Comparison of ENCODE assay signal across 20 cellular contexts in genomic region chr7:158476303-158476932, GRCh38.
"Had no signal": no experiment of that assay in that cellular context is flagged by ENCODE, and none has a peak within 500 bp of the region (broad histone marks: within the 10 kb centered on the region; RNA-seq: fewer than 3 reads in every experiment).

No MANE protein-coding gene starts in this region.

- H3K4me2 ChIP-seq: SK-N-SH had no signal

- H3K9me2 ChIP-seq: SK-N-SH had no signal

- DNase-seq: KBM-7, MV-4-11, NCI-H1048, NCI-H1105 treated with DMSO at 0.1 percent for 48 hours, NCI-H1417 treated with DMSO at 0.1 percent for 48 hours, NCI-H146, NCI-H1694 treated with DMSO at 0.1 percent for 48 hours, NCI-H1930, NCI-H2081 treated with DMSO at 0.1 percent for 48 hours, NCI-H2171, NCI-H226, NCI-H446, NCI-H510A, NCI-H524 treated with DMSO at 0.1 percent for 48 hours, NCI-H69, NCI-H774, Right ventricle myocardium superior, RPMI8226, SIG-M5, SK-N-SH had no signal
